In the genomic region with DNA sequence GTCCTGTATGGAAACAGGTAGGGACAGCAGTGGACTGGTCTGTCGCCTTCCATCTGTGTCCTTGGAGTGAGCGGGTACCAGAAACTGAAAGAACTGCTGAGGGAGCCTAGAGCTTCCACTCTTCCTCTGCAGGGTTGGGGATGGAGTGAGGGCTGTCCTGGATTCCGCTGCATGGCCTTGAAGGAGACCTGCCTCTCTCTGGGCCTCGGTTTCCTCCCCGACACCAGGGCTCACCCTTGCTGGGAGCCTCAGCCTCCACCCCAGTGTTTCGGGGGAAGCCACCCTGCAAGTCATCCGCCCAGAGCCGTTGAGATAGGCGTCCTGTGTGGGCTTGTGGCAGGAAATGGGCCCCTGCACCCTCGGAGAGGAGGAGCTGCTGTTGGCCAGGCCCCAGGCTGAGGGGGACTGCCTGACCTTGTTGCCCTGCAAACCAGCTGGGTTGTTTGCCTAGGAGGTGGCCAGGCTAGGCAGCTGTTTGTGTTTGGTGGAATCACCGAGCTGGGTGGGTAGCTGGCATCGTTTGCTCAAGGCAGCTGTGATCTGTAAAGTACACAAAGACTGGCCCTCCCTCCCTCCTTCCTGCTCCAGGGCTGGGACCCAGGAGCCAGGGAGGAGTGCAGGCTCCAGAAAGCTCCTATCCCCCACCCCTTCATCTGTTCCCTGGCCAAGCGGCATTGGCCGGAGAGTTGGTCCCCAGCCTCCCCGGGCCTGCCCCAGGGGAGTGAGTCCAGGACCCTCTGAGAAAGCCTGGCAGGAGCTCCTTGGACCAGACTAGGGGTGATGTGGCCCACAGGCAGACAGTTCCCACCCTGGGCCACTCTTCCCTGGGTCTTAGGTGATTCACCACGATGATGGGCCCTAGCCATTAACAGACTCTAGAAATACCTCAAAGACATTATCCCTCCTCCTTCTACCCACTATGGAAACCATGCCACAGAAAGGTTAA, we compare ENCODE assay signal across 9 cellular contexts. TPM values are rescaled to one million over a fixed set of nuclear protein-coding genes. Genes with fewer than 3 reads are reported as not detected.
DNase-seq lines count a peak whose midpoint lies in the region; ATAC-seq and TF ChIP-seq lines count a peak whose summit lies in the region.
"Had no signal": no experiment of that assay in that cellular context is flagged by ENCODE, and none has a peak within 500 bp of the region (broad histone marks: within the 10 kb centered on the region; RNA-seq: fewer than 3 reads in every experiment).

No MANE protein-coding gene starts in this region.

- H2AFZ ChIP-seq in IMR-90 (replicated peaks; ENCODE audit: low read length, poor library complexity) = peak overlapping the region; percentile 75
- H2AFZ ChIP-seq in smooth muscle cell (ENCODE audit: low read depth) = no peak overlapping the region

- no peak overlapping the region for H2AK5ac ChIP-seq in IMR-90 (ENCODE audit: low read depth, low read length)

- H3K23ac ChIP-seq in IMR-90 (ENCODE audit: low read depth, low read length) = no peak overlapping the region; the same call in 1 of the 2 replicates

- H3K14ac ChIP-seq in IMR-90 (replicated peaks; ENCODE audit: low read depth, low read length) = no peak overlapping the region

- no peak overlapping the region for H3K27ac ChIP-seq in IMR-90 (ENCODE audit: insufficient read depth, low read length)
- no peak overlapping the region for H3K27ac ChIP-seq in smooth muscle cell (ENCODE audit: low read depth)
- H3K27ac ChIP-seq: 22Rv1 had no signal

- TF ChIP-seq CTCF in IMR-90 (conservative IDR thresholded peaks at IDR 0.05; ENCODE audit: low read depth, low read length) (no peak), smooth muscle cell (IDR thresholded peaks at IDR 0.05; ENCODE audit: borderline replicate concordance, insufficient read depth, poor library complexity, severe bottlenecking) (no peak)

- no peak overlapping the region for H3K56ac ChIP-seq in IMR-90 (ENCODE audit: extremely low read depth, insufficient read depth, low read length)

- H2BK15ac ChIP-seq in IMR-90 (ENCODE audit: low read depth, low read length) = no peak overlapping the region

- H3K4me3 ChIP-seq in IMR-90 (ENCODE audit: insufficient read depth, low read depth, low read length) (no peak overlapping the region; the same call in 1 of the 2 replicates), smooth muscle cell (peak overlapping the region; percentile 25), MG63 (no peak overlapping the region)

- H4K91ac ChIP-seq in IMR-90 (ENCODE audit: insufficient read depth, low read depth, low read length) = no peak overlapping the region

- H4K8ac ChIP-seq in IMR-90 (ENCODE audit: low read depth in 2 of 2, low read length in 2 of 2) = no peak overlapping the region

- H3K4me1 ChIP-seq in IMR-90 (ENCODE audit: control insufficient read depth, insufficient read depth, low read length) (peaks cover 7% of the 10 kb centered on the region; the same call in 1 of the 2 replicates), smooth muscle cell (ENCODE audit: low read depth) (no peaks in the 10 kb centered on the region)

- TF ChIP-seq RAD21 in IMR-90 (IDR thresholded peaks at IDR 0.05; ENCODE audit: low read length) = no peak

- no peak overlapping the region for H2BK20ac ChIP-seq in IMR-90 (ENCODE audit: low read depth, low read length)

- H2AK9ac ChIP-seq in IMR-90 (replicated peaks; ENCODE audit: low read depth, low read length, poor library complexity) = peak overlapping the region; percentile 55

- H3K36me3 ChIP-seq in IMR-90 (ENCODE audit: control insufficient read depth, insufficient read depth, low read length) (no peaks in the 10 kb centered on the region), smooth muscle cell (ENCODE audit: low read depth) (no peaks in the 10 kb centered on the region), MG63 (no peaks in the 10 kb centered on the region)

- BruUV-seq in IMR-90 (replicated peaks; lab: Mats Ljungman, UMichigan) = no TSS peak

- dilution Hi-C loops in IMR-90 (cut with HindIII; ENCODE audit: low sequenced_read_pairs, unreplicated experiment) = no loop called here

- no peak overlapping the region for H3K18ac ChIP-seq in IMR-90 (ENCODE audit: low read depth, low read length)

- H2BK120ac ChIP-seq in IMR-90 (ENCODE audit: low read depth, low read length) = no peak overlapping the region

- H3K27me3 ChIP-seq in IMR-90 (ENCODE audit: control insufficient read depth, insufficient read depth, low read length) (peaks cover 47% of the 10 kb centered on the region), smooth muscle cell (ENCODE audit: low read depth) (peaks cover 57% of the 10 kb centered on the region), MG63 (peaks cover 22% of the 10 kb centered on the region)

- no peak overlapping the region for H4K5ac ChIP-seq in IMR-90 (ENCODE audit: low read depth, low read length)

- WGBS in IMR-90 (ENCODE audit: extremely low coverage in 2 of 2, insufficient read length in 1 of 2), 2 experiments = 24% methylated on average over 4 of the region's 16 CpGs; no CpG with 5 or more reads in 1 of the 2 experiments
- WGBS in smooth muscle cell (ENCODE audit: low lambda C conversion rate) = 67% methylated on average over 16 of the region's 16 CpGs

- H3K4me2 ChIP-seq in IMR-90 (ENCODE audit: low read depth, low read length) (no peak overlapping the region; the same call in 1 of the 2 replicates), smooth muscle cell (peak overlapping the region; percentile 68)

- 0 out of 2 replicates have a peak, but pooled peaks cover 3% of the 10 kb centered on the region for H3K9me1 ChIP-seq in IMR-90 (ENCODE audit: insufficient read depth, low read length)

- ATAC-seq in IMR-90 (ENCODE audit: low read depth) (peak; percentile 6), left lobe of liver (no peak)

- no peaks in the 10 kb centered on the region for H3K79me1 ChIP-seq in IMR-90 (ENCODE audit: low read depth in 1 of 2, low read length in 2 of 2)

- DNase-seq in DMS 273 (lab: John Stamatoyannopoulos, UW; ENCODE audit: unreplicated experiment) (peak; percentile 51), DMS 273 treated with DMSO at 0.1 percent for 48 hours (lab: John Stamatoyannopoulos, UW) (no peak), IMR-90 (no peak), erythroblast (lab: John Stamatoyannopoulos, UW) (peak; percentile 55 to 59), smooth muscle cell (lab: John Stamatoyannopoulos, UW; ENCODE audit: unreplicated experiment) (no peak), MG63 (no peak), left lobe of liver (ENCODE audit: low spot score) (no peak)
- peak; percentile 54 for DNase-seq in activated CD4-positive, CD25-positive, alpha-beta regulatory T cell treated with anti-CD3 and anti-CD28 coated beads, Interleukin-2, amount 50 U/mL, for 16 hours (ENCODE audit: low read depth, low spot score)

- H3K79me2 ChIP-seq in smooth muscle cell (ENCODE audit: low read depth) = no peaks in the 10 kb centered on the region

- intact Hi-C loops in IMR-90 (cut with micrococcal nuclease) = no loop called here

- H3K9me3 ChIP-seq in IMR-90 (ENCODE audit: control insufficient read depth, insufficient read depth, low read length) (no peaks in the 10 kb centered on the region), smooth muscle cell (replicated peaks; ENCODE audit: low read depth) (no peaks in the 10 kb centered on the region), MG63 (no peaks in the 10 kb centered on the region)

- no peak for TF ChIP-seq POLR2A in IMR-90 (IDR thresholded peaks at IDR 0.05; ENCODE audit: low read depth, low read length)
- peak; percentile 52 for TF ChIP-seq POLR2A in erythroblast (IDR thresholded peaks at IDR 0.05; ENCODE audit: low read length)

- POLR2A ChIA-PET in IMR-90 (lab: Charles Lee; ENCODE audit: unreplicated experiment) = no interaction called here

- no peaks in the 10 kb centered on the region for H3F3A ChIP-seq in smooth muscle cell (ENCODE audit: low read depth)

- no peak overlapping the region for H3K4ac ChIP-seq in IMR-90 (ENCODE audit: low read depth, low read length)

- no peaks in the 10 kb centered on the region for H4K20me1 ChIP-seq in IMR-90 (ENCODE audit: insufficient read depth, low read length)
- no peaks in the 10 kb centered on the region for H4K20me1 ChIP-seq in smooth muscle cell (ENCODE audit: low read depth)

- in situ Hi-C loops in IMR-90 (cut with MboI; ENCODE audit: low sequenced_read_pairs) = no loop called here

- CTCF ChIA-PET in IMR-90 (lab: Yijun Ruan, JAX) = interaction anchor here (1.0 to 2.9 kb wide), 2 partner anchors 53 to 81 kb away, joined by 3 to 29 read pairs; no protein-coding TSS in a partner anchor

- H2BK5ac ChIP-seq in IMR-90 (ENCODE audit: low read depth, low read length, poor library complexity, severe bottlenecking) = no peak overlapping the region

- H3K9ac ChIP-seq in IMR-90 (ENCODE audit: low read depth, low read length) = no peak overlapping the region
- no peak overlapping the region for H3K9ac ChIP-seq in smooth muscle cell (ENCODE audit: low read depth)

RNA-seq across cellular contexts. Expression of gene RAB37, which starts 1.3 kb away (rescaled TPM):
- total RNA-seq in IMR-90 (2012; rRNA removed) = not detected in 2 replicates
- polyA plus RNA-seq in IMR-90 (2012; rRNA removed) = 0.19 TPM in 1 of 2 replicates, not detected in the other
- polyA plus RNA-seq in IMR-90 (2012; cell fraction: cytosol; rRNA removed) = 0.09 and 0.10 TPM in 2 replicates
- 0.12 and 0.16 TPM in 2 replicates for polyA plus RNA-seq in IMR-90 (2012; cell fraction: nucleus; rRNA removed; ENCODE audit: low replicate concordance)
- not detected in 2 replicates for total RNA-seq in smooth muscle cell
- 0.16 TPM in 1 of 2 replicates, not detected in the other for polyA plus RNA-seq in smooth muscle cell
- not detected in 2 replicates for total RNA-seq in MG63 (2014; rRNA removed; shearing (Covaris generic); ENCODE audit: low replicate concordance)
- total RNA-seq in left lobe of liver = 14.0 TPM

RNA-seq across cellular contexts. Expression of gene NHERF1, which starts 10.1 kb away (rescaled TPM):
- 3.3 and 3.8 TPM in 2 replicates for total RNA-seq in IMR-90 (2012; rRNA removed)
- polyA plus RNA-seq in IMR-90 (2012; rRNA removed) = 11.8 and 14.5 TPM in 2 replicates
- polyA plus RNA-seq in IMR-90 (2012; cell fraction: cytosol; rRNA removed) = 12.1 and 16.9 TPM in 2 replicates
- 8.0 and 9.1 TPM in 2 replicates for polyA plus RNA-seq in IMR-90 (2012; cell fraction: nucleus; rRNA removed; ENCODE audit: low replicate concordance)
- 12.4 and 23.2 TPM in 2 replicates for total RNA-seq in smooth muscle cell
- 31.9 and 38.8 TPM in 2 replicates for polyA plus RNA-seq in smooth muscle cell
- total RNA-seq in MG63 (2014; rRNA removed; shearing (Covaris generic); ENCODE audit: low replicate concordance) = 110 and 150 TPM in 2 replicates
- total RNA-seq in left lobe of liver = 156 TPM

RNA-seq across cellular contexts. Expression of gene CD300LF, which starts 25.6 kb away (rescaled TPM):
- not detected in 2 replicates for total RNA-seq in IMR-90 (2012; rRNA removed)
- not detected in 2 replicates for polyA plus RNA-seq in IMR-90 (2012; rRNA removed)
- not detected in 2 replicates for polyA plus RNA-seq in IMR-90 (2012; cell fraction: cytosol; rRNA removed)
- polyA plus RNA-seq in IMR-90 (2012; cell fraction: nucleus; rRNA removed; ENCODE audit: low replicate concordance) = not detected in 2 replicates
- total RNA-seq in smooth muscle cell = not detected in 2 replicates
- not detected in 2 replicates for polyA plus RNA-seq in smooth muscle cell
- total RNA-seq in MG63 (2014; rRNA removed; shearing (Covaris generic); ENCODE audit: low replicate concordance) = not detected in 2 replicates
- not detected for total RNA-seq in left lobe of liver

RNA-seq across cellular contexts. Expression of gene NAT9, which starts 37.8 kb away (rescaled TPM):
- total RNA-seq in IMR-90 (2012; rRNA removed) (25.8 and 48.9 TPM in 2 replicates), smooth muscle cell (21.4 and 23.5 TPM in 2 replicates), left lobe of liver (21.5 TPM)
- polyA plus RNA-seq in IMR-90 (2012; rRNA removed) (60.7 and 62.0 TPM in 2 replicates), smooth muscle cell (42.5 and 48.3 TPM in 2 replicates)
- polyA plus RNA-seq in IMR-90 (2012; cell fraction: cytosol; rRNA removed) = 37.4 and 41.6 TPM in 2 replicates
- 399 and 532 TPM in 2 replicates for polyA plus RNA-seq in IMR-90 (2012; cell fraction: nucleus; rRNA removed; ENCODE audit: low replicate concordance)
- total RNA-seq in MG63 (2014; rRNA removed; shearing (Covaris generic); ENCODE audit: low replicate concordance) = 46.8 and 51.6 TPM in 2 replicates

Comparison
In these comparisons a context has a peak if more than half of its experiments do, and no peak if none do; other contexts are left out.
1. DNase-seq: peak in DMS 273 (single experiment), activated CD4-positive, CD25-positive, alpha-beta regulatory T cell treated with anti-CD3 and anti-CD28 coated beads, Interleukin-2, amount 50 U/mL, for 16 hours (single experiment) and erythroblast (2 of 2); none in DMS 273 treated with DMSO at 0.1 percent for 48 hours (single experiment), IMR-90 (single experiment), smooth muscle cell (single experiment), MG63 (single experiment) and left lobe of liver (single experiment).
2. RNA of gene RAB37, which starts 1.3 kb away (total RNA-seq): 14.0 TPM in left lobe of liver (single experiment); not detected in IMR-90, not detected in smooth muscle cell and not detected in MG63; every median in the first group is over 10 times any median in the second.